8 cellular contexts compared by ENCODE assay signal in the genomic region with DNA sequence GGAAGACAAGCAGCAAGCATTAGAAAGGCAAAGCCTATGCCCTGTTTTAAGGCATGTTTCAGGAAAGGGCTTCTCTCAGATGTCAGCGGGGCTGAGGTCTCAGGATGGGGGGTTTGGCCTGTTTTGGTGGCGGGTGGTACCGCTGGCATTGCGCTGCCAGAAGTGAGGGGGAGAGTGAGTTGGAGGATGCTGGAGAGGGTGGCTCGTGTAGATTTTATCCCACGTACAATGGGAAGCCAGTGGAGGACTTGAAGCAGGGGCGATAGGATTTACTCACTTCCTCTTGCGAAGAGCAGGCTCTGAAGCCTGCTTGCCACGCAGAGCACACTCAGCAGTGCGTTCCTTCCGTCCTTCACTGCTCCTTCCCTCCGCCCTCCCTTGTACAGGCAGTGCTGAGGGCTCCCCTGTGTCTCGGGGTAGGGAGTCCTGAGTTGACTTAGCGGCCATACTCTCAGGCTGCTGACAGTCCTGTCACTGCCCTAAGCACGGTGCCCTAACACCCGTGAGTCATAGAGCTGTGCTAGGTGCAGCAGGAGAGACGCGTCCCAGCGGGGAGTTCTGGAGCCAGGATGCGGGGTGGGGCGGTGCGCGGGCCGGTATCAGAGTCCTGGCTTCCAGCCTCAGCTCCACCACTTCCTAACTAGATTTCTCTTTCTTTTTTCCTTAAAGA.
A peak's percentile ranks its signal among the peaks of the same experiment; 100 is the strongest.
DNase-seq lines count a peak whose midpoint lies in the region; ATAC-seq and FAIRE-seq lines count a peak whose summit lies in the region.

No MANE protein-coding gene starts in this region.

- peak; percentile 73 for ATAC-seq in GM18909 (IDR thresholded peaks at IDR 0.05; ENCODE audit: poor library complexity, unreplicated experiment)
- peak; percentile 57 for ATAC-seq in Right ventricle myocardium inferior

- intact Hi-C loops in Right ventricle myocardium inferior (cut with DNase I), result loop anchor here (5.0 to 10.0 kb wide), 3 partner anchors 53 to 728 kb away; no protein-coding TSS in a partner anchor

- no peak for FAIRE-seq in HTR-8/SVneo (lab: Jason Lieb, UNC)

- DNase-seq in HTR-8/SVneo (ENCODE audit: insufficient read length, low spot score) (peak; percentile 21), activated T-helper 1 cell treated with Interleukin-2 at 50 U/mL for 16 hours (ENCODE audit: low read depth) (peak; percentile 15), Right ventricle myocardium inferior (ENCODE audit: missing footprints) (no peak), pons (ENCODE audit: low spot score) (peak; percentile 40), NCI-H1694 (lab: John Stamatoyannopoulos, UW) (no peak), OCI-M2 (lab: John Stamatoyannopoulos, UW; ENCODE audit: unreplicated experiment) (no peak), DMS53 treated with DMSO at 0.1 percent for 48 hours (lab: John Stamatoyannopoulos, UW; ENCODE audit: unreplicated experiment) (no peak)

Comparison
In these comparisons a context has a peak if more than half of its experiments do, and no peak if none do; other contexts are left out.
1. DNase-seq: peak in HTR-8/SVneo (single experiment), activated T-helper 1 cell treated with Interleukin-2 at 50 U/mL for 16 hours (single experiment) and pons (single experiment); none in Right ventricle myocardium inferior (single experiment), NCI-H1694 (single experiment), OCI-M2 (single experiment) and DMS53 treated with DMSO at 0.1 percent for 48 hours (single experiment).